18 cellular contexts compared by ENCODE assay signal in the genomic region with DNA sequence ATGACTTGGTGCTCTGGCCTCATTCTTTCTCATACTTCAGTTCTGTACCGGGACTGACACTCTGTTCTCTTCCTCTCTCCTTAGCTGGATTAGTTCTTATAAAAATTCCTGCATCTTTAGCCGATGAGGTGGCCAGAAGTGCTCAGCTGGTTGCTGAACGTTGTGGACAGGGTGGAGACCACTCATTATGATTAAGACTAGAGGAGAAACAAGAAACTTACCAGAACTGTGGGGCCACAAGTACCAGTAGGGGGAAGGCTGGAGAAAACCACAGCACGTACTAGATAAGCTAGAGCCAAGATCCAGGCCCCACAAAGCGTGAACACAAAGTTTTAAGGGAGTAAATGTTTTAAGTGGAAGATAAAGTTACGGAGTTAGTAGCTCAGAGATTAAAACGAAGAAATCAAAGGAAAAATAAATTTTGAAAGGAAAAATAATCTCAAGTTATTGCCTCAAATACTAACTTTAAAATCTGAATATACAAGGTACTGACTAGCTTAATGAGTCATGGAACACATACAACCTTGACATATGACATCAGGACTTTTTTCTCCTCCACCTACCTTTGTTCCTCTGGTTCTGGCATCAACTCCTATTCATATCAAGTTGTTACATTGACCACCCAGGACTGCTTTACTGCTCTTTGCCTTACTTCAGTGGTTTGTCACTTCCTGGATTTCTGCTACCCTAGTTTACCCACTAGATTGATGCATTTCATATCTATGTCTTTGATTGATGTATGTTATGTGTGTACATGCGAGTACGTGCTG.
DNase-seq lines count a peak whose midpoint lies in the region; ATAC-seq, FAIRE-seq and TF ChIP-seq lines count a peak whose summit lies in the region.
"Had no signal": no experiment of that assay in that cellular context is flagged by ENCODE, and none has a peak within 500 bp of the region (broad histone marks: within the 10 kb centered on the region; RNA-seq: fewer than 3 reads in every experiment).

No MANE protein-coding gene starts in this region.

- no peaks in the 10 kb centered on the region for H3K4me1 Mint-ChIP-seq in endodermal cell
- H3K4me1 Mint-ChIP-seq: CD4-positive, alpha-beta memory T cell had no signal

- ATAC-seq in GM21515 (IDR thresholded peaks at IDR 0.05; ENCODE audit: unreplicated experiment): no peak
- no peak for ATAC-seq in pancreas
- no peak for ATAC-seq in GM18505 (IDR thresholded peaks at IDR 0.05; ENCODE audit: unreplicated experiment)
- ATAC-seq: body of pancreas; naive thymus-derived CD4-positive, alpha-beta T cell; sciatic nerve had no signal

- H3K27me3 ChIP-seq in endodermal cell (ENCODE audit: control insufficient read depth, insufficient read depth, low read length, poor library complexity, severe bottlenecking): no peaks in the 10 kb centered on the region
- H3K27me3 ChIP-seq in pancreas: no peaks in the 10 kb centered on the region
- H3K27me3 ChIP-seq: body of pancreas had no signal

- no peaks in the 10 kb centered on the region for H3K9me3 ChIP-seq in endodermal cell (ENCODE audit: control insufficient read depth, low read length)
- H3K9me3 ChIP-seq in pancreas: no peaks in the 10 kb centered on the region
- H3K9me3 ChIP-seq: body of pancreas had no signal

- H3K4me1 ChIP-seq in endodermal cell (ENCODE audit: control insufficient read depth, insufficient read depth, low read length) (no peaks in the 10 kb centered on the region), pancreas (no peaks in the 10 kb centered on the region)
- H3K4me1 ChIP-seq: body of pancreas had no signal

- no peaks in the 10 kb centered on the region for H3K36me3 ChIP-seq in endodermal cell (ENCODE audit: control insufficient read depth, insufficient read depth, low read length)
- no peaks in the 10 kb centered on the region for H3K36me3 ChIP-seq in pancreas

- no peak for FAIRE-seq in pancreas (lab: Jason Lieb, UNC)

- WGBS in endodermal cell (ENCODE audit: insufficient coverage in 1 of 2, insufficient read length in 1 of 2), 2 experiments: 92 to 97% methylated on average over 6 to 9 of the region's 9 CpGs
- 72 to 79% methylated on average over 9 of the region's 9 CpGs for WGBS in pancreas, 2 donors

- H3K27ac Mint-ChIP-seq in endodermal cell: no peak overlapping the region
- H3K27ac Mint-ChIP-seq: CD4-positive, alpha-beta memory T cell; naive thymus-derived CD4-positive, alpha-beta T cell; T-helper 1 cell treated with Interleukin-12 subunit alpha and Interleukin-12 subunit beta and Interleukin-4 antibody, amounts not matched to agents 30 μg/mL and 1 μg/mL, for 36 hours had no signal

- no peak overlapping the region for H3K4me3 ChIP-seq in endodermal cell (ENCODE audit: low read length)
- no peak overlapping the region for H3K4me3 ChIP-seq in skeletal muscle cell (ENCODE audit: low read depth, low read length)
- H3K4me3 ChIP-seq in pancreas: no peak overlapping the region
- H3K4me3 ChIP-seq: body of pancreas had no signal

- no peak overlapping the region for H3K9ac ChIP-seq in endodermal cell (ENCODE audit: extremely low read depth, low read length, poor library complexity, severe bottlenecking)

- H3K4me3 Mint-ChIP-seq in endodermal cell: no peak overlapping the region
- H3K4me3 Mint-ChIP-seq: CD4-positive, alpha-beta memory T cell; naive thymus-derived CD4-positive, alpha-beta T cell; T-helper 1 cell treated with Interleukin-12 subunit alpha and Interleukin-12 subunit beta and Interleukin-4 antibody, amounts not matched to agents 30 μg/mL and 1 μg/mL, for 36 hours had no signal

- peak; percentile 33 for TF ChIP-seq CTCF in endodermal cell (conservative IDR thresholded peaks at IDR 0.05)
- no peak for TF ChIP-seq CTCF in pancreas (IDR thresholded peaks at IDR 0.05)

- no peaks in the 10 kb centered on the region for H3K9me3 Mint-ChIP-seq in endodermal cell
- H3K9me3 Mint-ChIP-seq: CD4-positive, alpha-beta memory T cell; T-helper 1 cell treated with Interleukin-12 subunit alpha and Interleukin-12 subunit beta and Interleukin-4 antibody, amounts not matched to agents 30 μg/mL and 1 μg/mL, for 36 hours had no signal

- H3K36me3 Mint-ChIP-seq in endodermal cell (ENCODE audit: low read depth): no peaks in the 10 kb centered on the region
- H3K36me3 Mint-ChIP-seq: CD4-positive, alpha-beta memory T cell; naive thymus-derived CD4-positive, alpha-beta T cell had no signal

- TF ChIP-seq POLR2A in GM18505 (IDR thresholded peaks at IDR 0.05; ENCODE audit: borderline replicate concordance, extremely low read depth, insufficient read depth, insufficient read length): no peak

- no peaks in the 10 kb centered on the region for H3K27me3 Mint-ChIP-seq in endodermal cell (ENCODE audit: insufficient read depth)

- DNase-seq in ELR (ENCODE audit: low read depth) (peak; percentile 75), OCI-M1 (lab: John Stamatoyannopoulos, UW) (peak; percentile 70), endodermal cell (no peak), skeletal muscle cell (ENCODE audit: low read depth) (peak; percentile 52), NCI-H2196 (lab: John Stamatoyannopoulos, UW; ENCODE audit: unreplicated experiment) (no peak), pancreas (no peak)
- DNase-seq: activated CD4-positive, alpha-beta T cell treated with anti-CD3 and anti-CD28 coated beads, Interleukin-2, amount 50 U/mL, for 4 hours; body of pancreas; CD4-positive, alpha-beta memory T cell; glutamatergic neuron; left cardiac atrium; naive thymus-derived CD4-positive, alpha-beta T cell; NCI-H69 had no signal

- intact Hi-C loops in pancreas (cut with DNase I): no loop called here

- H3K27ac ChIP-seq in endodermal cell (ENCODE audit: low read depth, low read length) (no peak overlapping the region), pancreas (no peak overlapping the region)
- H3K27ac ChIP-seq: body of pancreas, RWPE1 had no signal

Comparison
In these comparisons a context has a peak if more than half of its experiments do, and no peak if none do; other contexts are left out.
1. DNase-seq: peak in ELR (single experiment), OCI-M1 (single experiment) and skeletal muscle cell (single experiment); none in endodermal cell (single experiment), NCI-H2196 (single experiment) and pancreas (0 of 6).